In the genomic region with DNA sequence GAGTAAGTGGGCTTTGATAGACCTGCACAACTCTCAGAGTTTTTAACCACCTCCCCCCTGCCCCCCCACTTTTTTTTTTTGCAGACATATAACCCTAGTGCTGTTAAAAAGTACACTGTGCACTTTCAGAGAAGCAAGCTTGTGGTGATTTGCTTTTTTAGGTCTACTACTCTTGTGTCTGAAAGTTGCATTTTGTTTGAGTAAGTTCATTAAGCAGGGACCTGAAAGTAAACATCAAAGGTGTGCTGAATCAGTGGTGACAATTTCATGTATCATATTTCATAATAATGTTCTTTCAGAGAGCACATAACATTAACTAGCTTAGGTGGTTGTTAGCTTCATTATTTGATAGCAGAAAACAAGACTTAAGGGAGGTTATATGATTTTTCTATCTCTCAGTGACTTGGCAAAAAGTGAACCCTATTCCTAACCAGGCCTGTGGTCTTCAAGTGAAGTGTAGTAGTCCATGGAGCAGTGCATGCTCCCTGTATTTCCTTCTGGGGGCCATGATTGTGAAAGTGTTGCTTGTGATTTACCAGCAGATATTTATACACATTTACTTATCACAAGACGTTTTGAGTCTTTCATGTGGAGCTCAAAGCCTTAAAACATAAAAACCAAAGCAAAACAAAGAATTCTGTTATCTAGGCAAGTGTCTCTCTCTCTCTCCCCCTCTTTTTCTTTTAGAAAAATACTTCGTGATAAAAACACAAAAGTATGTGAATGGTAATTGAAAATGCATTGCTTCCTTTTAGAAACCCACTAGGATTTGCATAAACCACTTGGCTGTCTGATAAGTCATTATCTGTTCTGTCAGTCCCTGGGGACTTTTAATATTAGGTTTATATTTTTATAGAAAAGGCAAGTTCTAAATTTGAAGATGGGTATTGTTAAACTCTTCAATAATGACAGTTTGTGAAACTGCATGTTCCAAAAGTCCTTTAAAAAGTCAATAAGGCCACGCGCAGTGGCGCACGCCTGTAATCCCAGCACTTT, we compare ENCODE assay signal across 18 cellular contexts.
DNase-seq lines count a peak whose midpoint lies in the region; ATAC-seq, FAIRE-seq and TF ChIP-seq lines count a peak whose summit lies in the region.
"Had no signal": no experiment of that assay in that cellular context is flagged by ENCODE, and none has a peak within 500 bp of the region (broad histone marks: within the 10 kb centered on the region; RNA-seq: fewer than 3 reads in every experiment).

No MANE protein-coding gene starts in this region.

- no peak for TF ChIP-seq CTCF in GM12865 (IDR thresholded peaks at IDR 0.05; ENCODE audit: insufficient read depth, low read depth, low read length, missing control alignments)

- DNase-seq in GM12865 (ENCODE audit: low read depth): peak; percentile 34
- DNase-seq in GM19239 (ENCODE audit: insufficient read length, low spot score): no peak
- no peak for DNase-seq in DMS53 (lab: John Stamatoyannopoulos, UW)
- DNase-seq in NCI-H128 (lab: John Stamatoyannopoulos, UW; ENCODE audit: unreplicated experiment): no peak
- no peak for DNase-seq in activated T-cell treated with anti-CD3 and anti-CD28 coated beads for 4 hours
- DNase-seq: activated CD4-positive, CD25-positive, alpha-beta regulatory T cell; activated naive CD4-positive, alpha-beta T cell; CD8-positive, alpha-beta T cell; cortex of kidney; EL; mesendoderm; NCI-H2029 treated with DMSO at 0.1 percent for 48 hours; NCI-H748 treated with DMSO at 0.1 percent for 48 hours; retina had no signal

- FAIRE-seq in GM19239 (lab: Jason Lieb, UNC): peak; percentile 71
- FAIRE-seq: GM12891 had no signal

- ATAC-seq in HG02763 (IDR thresholded peaks at IDR 0.05; ENCODE audit: unreplicated experiment): peak; percentile 74
- peak; percentile 57 for ATAC-seq in HG03520 (IDR thresholded peaks at IDR 0.05; ENCODE audit: unreplicated experiment)
- ATAC-seq in HG03521 (IDR thresholded peaks at IDR 0.05; ENCODE audit: unreplicated experiment): no peak
- ATAC-seq: CD8-positive, alpha-beta T cell had no signal

- H3K4me3 ChIP-seq in GM12865 (ENCODE audit: low read depth, low read length): no peak overlapping the region
